ENCODE assay signal across 1 cellular context in genomic region chr3:36969540-36970432, GRCh38.
TF ChIP-seq lines count a peak whose summit lies in the region.

No MANE protein-coding gene starts in this region.

TF ChIP-seq in K562, 482 proteins besides CTCF, POLR2A, EP300 and RAD21 (continued from another document and continues in another):
- TF ChIP-seq ZNF644 (tag; IDR thresholded peaks at IDR 0.05; ENCODE audit: low read depth): peak; percentile 53; the same call in 1 of the 2 replicates
- no peak for TF ChIP-seq ZC3H8 (IDR thresholded peaks at IDR 0.05)
- peak; percentile 83 for TF ChIP-seq BHLHE40 (IDR thresholded peaks at IDR 0.05; ENCODE audit: low read length)
- TF ChIP-seq GTF2E2 (tag; IDR thresholded peaks at IDR 0.05): no peak
- peak in 1 of 2 experiments; percentile 83; a peak in 2 of 4 replicates for TF ChIP-seq ARNT (IDR thresholded peaks at IDR 0.05)
- peak in 1 of 2 experiments; percentile 70; a peak in 1 of 4 replicates for TF ChIP-seq NONO (IDR thresholded peaks at IDR 0.05; ENCODE audit: low read depth in 2 of 2, low read length in 1 of 2)
- TF ChIP-seq BCL6 (CRISPR knock-in tag; IDR thresholded peaks at IDR 0.05): no peak
- peak; percentile 91 for TF ChIP-seq ATF7 (IDR thresholded peaks at IDR 0.05)
- TF ChIP-seq DIDO1 (tag; IDR thresholded peaks at IDR 0.05; ENCODE audit: low read depth): no peak
- peak in 1 of 2 experiments; percentile 68; a peak in 1 of 4 replicates for TF ChIP-seq MNT (conservative IDR thresholded peaks at IDR 0.05)
- no peak for TF ChIP-seq HBP1 (CRISPR knock-in tag; IDR thresholded peaks at IDR 0.05)
- peak; percentile 86; the same call in 1 of the 2 replicates for TF ChIP-seq SMARCC2 (IDR thresholded peaks at IDR 0.05; ENCODE audit: low read depth)
- TF ChIP-seq NBN (IDR thresholded peaks at IDR 0.05; ENCODE audit: low read depth): peak; percentile 79
- peak in 1 of 2 experiments; percentile 85; a peak in 2 of 4 replicates for TF ChIP-seq ZNF639 (CRISPR knock-in tag; conservative IDR thresholded peaks at IDR 0.05 in 1 of 2, IDR thresholded peaks at IDR 0.05 in 1 of 2)
- peak; percentile 96 for TF ChIP-seq PKNOX1 (IDR thresholded peaks at IDR 0.05)
- no peak for TF ChIP-seq ILF3 (IDR thresholded peaks at IDR 0.05; ENCODE audit: borderline replicate concordance)
- no peak for TF ChIP-seq ZNF277 (CRISPR knock-in tag; IDR thresholded peaks at IDR 0.05; ENCODE audit: borderline replicate concordance)
- peak; percentile 87 for TF ChIP-seq ARID1B (IDR thresholded peaks at IDR 0.05)
- peak; percentile 76 for TF ChIP-seq MAFK (IDR thresholded peaks at IDR 0.05; ENCODE audit: low read length)
- no peak for TF ChIP-seq FOXP4 (CRISPR knock-in tag; IDR thresholded peaks at IDR 0.05; ENCODE audit: borderline replicate concordance)
- TF ChIP-seq ZC3H11A (IDR thresholded peaks at IDR 0.05; ENCODE audit: low read depth, low read length): no peak
- TF ChIP-seq NCOA1 (IDR thresholded peaks at IDR 0.05; ENCODE audit: low read depth): peak; percentile 63
- TF ChIP-seq NEUROD1 (IDR thresholded peaks at IDR 0.05; ENCODE audit: borderline replicate concordance, low read depth, low read length, partially characterized antibody): peak; percentile 89
- peak; percentile 96 for TF ChIP-seq FOSL1 (tag; conservative IDR thresholded peaks at IDR 0.05)
- TF ChIP-seq PCBP2 (IDR thresholded peaks at IDR 0.05; ENCODE audit: low read depth, low read length, poor library complexity, severe bottlenecking): peak; percentile 53
- peak; percentile 74; the same call in 1 of the 2 replicates for TF ChIP-seq MYC (IDR thresholded peaks at IDR 0.05; ENCODE audit: low read depth, low read length)
- no peak for TF ChIP-seq MYC (CRISPR knock-in tag; IDR thresholded peaks at IDR 0.05; ENCODE audit: borderline replicate concordance, low read depth)
- 0 out of 2 replicates have a peak, but pooled peaks have one; percentile 33 for TF ChIP-seq KLF13 (tag; IDR thresholded peaks at IDR 0.05; ENCODE audit: borderline replicate concordance, low read depth)
- no peak for TF ChIP-seq KLF10 (CRISPR knock-in tag; IDR thresholded peaks at IDR 0.05)
- TF ChIP-seq MGA (IDR thresholded peaks at IDR 0.05): peak; percentile 56; the same call in 1 of the 2 replicates
- peak; percentile 37; the same call in 1 of the 2 replicates for TF ChIP-seq FOXM1 (IDR thresholded peaks at IDR 0.05; ENCODE audit: low read depth)
- TF ChIP-seq FOXM1 (CRISPR knock-in tag; IDR thresholded peaks at IDR 0.05; ENCODE audit: low read depth): no peak
- TF ChIP-seq HDGF (IDR thresholded peaks at IDR 0.05): peak; percentile 82; the same call in 1 of the 2 replicates
- TF ChIP-seq POU5F1 (IDR thresholded peaks at IDR 0.05; ENCODE audit: borderline replicate concordance, low read depth, low read length, partially characterized antibody): no peak
- TF ChIP-seq TCF3 (CRISPR knock-in tag; IDR thresholded peaks at IDR 0.05): peak; percentile 82
- peak; percentile 59 to 67 for TF ChIP-seq E2F6 (IDR thresholded peaks at IDR 0.05; ENCODE audit: borderline replicate concordance in 1 of 2, extremely low read depth in 1 of 2, insufficient read depth in 1 of 2, insufficient read length in 1 of 2, low read depth in 1 of 2, low read length in 1 of 2, poor library complexity in 1 of 2, severe bottlenecking in 1 of 2)
- no peak for TF ChIP-seq ZNF217 (CRISPR knock-in tag; IDR thresholded peaks at IDR 0.05)
- no peak for TF ChIP-seq STAT5B (CRISPR knock-in tag; IDR thresholded peaks at IDR 0.05)
- TF ChIP-seq ZNF57 (CRISPR knock-in tag; IDR thresholded peaks at IDR 0.05): no peak
- TF ChIP-seq CBX3 (IDR thresholded peaks at IDR 0.05; ENCODE audit: borderline replicate concordance in 1 of 2, low read length in 2 of 2): peak in 1 of 2 experiments; percentile 92; a peak in 1 of 3 replicates
- TF ChIP-seq MEIS2 (IDR thresholded peaks at IDR 0.05; ENCODE audit: partially characterized antibody): peak; percentile 91
- peak; percentile 96 for TF ChIP-seq HDAC2 (IDR thresholded peaks at IDR 0.05)
